In the genomic region with DNA sequence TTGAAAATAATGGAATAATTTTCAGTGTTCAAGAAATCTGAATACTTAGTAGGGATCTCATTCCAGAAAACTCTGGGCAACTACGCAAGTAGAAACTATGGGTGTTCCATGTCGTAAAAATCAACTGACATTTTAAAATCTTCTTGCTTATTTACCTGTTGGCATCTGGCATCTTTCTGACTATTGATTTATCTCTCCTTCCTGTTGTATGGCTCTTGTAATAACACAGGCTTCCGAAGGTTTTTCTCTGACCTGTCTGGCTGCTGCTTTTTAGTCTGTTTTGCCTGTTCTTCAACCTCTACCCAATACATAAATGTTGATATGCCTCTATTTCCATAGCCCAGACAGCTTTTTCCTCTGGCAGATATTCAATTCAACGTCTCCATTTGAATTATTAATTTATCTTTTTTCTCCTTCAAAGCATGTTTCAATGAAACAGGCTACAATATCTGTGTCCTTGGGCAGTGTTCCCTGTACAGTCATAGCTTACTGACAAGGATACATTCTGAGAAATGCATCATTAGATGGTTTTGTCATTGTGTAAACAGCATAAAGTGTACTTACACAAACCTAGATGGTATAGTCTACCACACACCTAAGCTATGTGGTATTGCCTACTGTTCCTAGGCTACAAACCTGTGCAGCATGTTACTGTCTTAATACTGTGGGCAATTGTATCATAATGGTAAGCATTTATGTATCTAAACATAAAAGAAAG, we compare ENCODE assay signal across 18 cellular contexts.
"Had no signal": no experiment of that assay in that cellular context is flagged by ENCODE, and none has a peak within 500 bp of the region (broad histone marks: within the 10 kb centered on the region; RNA-seq: fewer than 3 reads in every experiment).

No MANE protein-coding gene starts in this region.

- H3K36me3 ChIP-seq: neutrophil, tibial artery, uterus had no signal

- H3K27ac ChIP-seq: coronary artery, neutrophil, tibial artery, uterus had no signal

- H3K9me3 ChIP-seq: neutrophil, tibial artery, uterus had no signal

- DNase-seq: activated CD4-positive, alpha-beta T cell treated with anti-CD3 and anti-CD28 coated beads, Interleukin-2, amount 50 U/mL, for 48 hours; activated naive CD4-positive, alpha-beta T cell treated with anti-CD3 and anti-CD28 coated beads, Interleukin-2, amount 10 ng/mL, durations not matched to agents 7 days and 5 days; central memory CD4-positive, alpha-beta T cell; effector CD8-positive, alpha-beta T cell; hippocampal formation; left ventricle myocardium superior; mesenchymal stem cell; naive thymus-derived CD8-positive, alpha-beta T cell; small intestine; stimulated activated CD4-positive, alpha-beta T cell treated with anti-CD3 and anti-CD28 coated beads, Interleukin-4, amount 100 ng/mL, for 24 hours; stimulated activated naive CD4-positive, alpha-beta T cell; T-cell; T1000; tibial artery; uterus had no signal

- H3K4me3 ChIP-seq: coronary artery, tibial artery, uterus had no signal

- H3K4me1 ChIP-seq: tibial artery, uterus had no signal

- ATAC-seq: activated T-helper 17 cell treated with anti-CD3 and anti-CD28 coated beads, Interleukin-2, amount 50 U/mL, for 72 hours; left ventricle myocardium superior; naive thymus-derived CD8-positive, alpha-beta T cell; T-cell had no signal

- H3K27me3 ChIP-seq: neutrophil, tibial artery, uterus had no signal
